In the genomic region with DNA sequence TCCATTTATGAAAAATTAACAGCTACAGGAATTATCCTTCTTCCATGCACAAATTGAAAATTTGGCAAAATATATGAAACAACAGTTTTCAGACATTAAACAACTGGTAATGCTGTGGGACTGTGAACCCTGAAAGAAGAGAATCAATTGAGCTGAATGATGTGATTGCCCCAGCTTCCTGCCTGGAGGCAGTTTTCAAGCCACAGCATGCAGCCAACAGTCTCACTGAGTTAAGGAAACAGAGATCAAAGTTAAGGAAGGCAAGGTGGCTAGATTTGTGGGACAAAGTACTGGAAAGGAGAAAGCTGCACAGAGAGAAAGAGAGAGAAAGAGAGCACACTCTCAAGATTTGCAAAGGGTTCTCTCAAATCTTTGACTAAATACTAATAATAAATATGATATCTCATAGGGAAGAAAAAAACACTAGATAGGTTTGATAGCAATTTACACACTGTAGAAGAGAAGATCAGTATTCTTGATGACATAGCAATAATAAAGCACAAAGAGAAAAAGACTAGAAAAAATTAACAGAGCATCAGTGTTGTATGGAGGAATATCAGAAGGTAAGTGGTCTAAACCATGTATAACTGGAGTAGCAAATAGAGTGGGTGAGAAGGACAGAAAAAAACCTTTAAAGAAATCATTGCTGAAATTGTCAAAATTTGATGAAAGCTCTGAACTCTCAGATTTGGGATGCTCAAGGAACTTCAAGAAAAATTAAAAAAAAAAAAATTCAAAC, we compare ENCODE assay signal across 26 cellular contexts.
A peak's percentile ranks its signal among the peaks of the same experiment; 100 is the strongest.
DNase-seq lines count a peak whose midpoint lies in the region; ATAC-seq, FAIRE-seq and TF ChIP-seq lines count a peak whose summit lies in the region.
"Had no signal": no experiment of that assay in that cellular context is flagged by ENCODE, and none has a peak within 500 bp of the region (broad histone marks: within the 10 kb centered on the region; RNA-seq: fewer than 3 reads in every experiment).

No MANE protein-coding gene starts in this region.

- H3K4me1 ChIP-seq in HEK293 (ENCODE audit: control insufficient read depth, insufficient read depth, low read length) (0 out of 2 replicates have a peak, but pooled peaks cover 3% of the 10 kb centered on the region), Loucy (ENCODE audit: insufficient read depth, low read length, poor library complexity, severe bottlenecking) (peaks cover 12% of the 10 kb centered on the region), small intestine (ENCODE audit: control insufficient read depth in 2 of 2, insufficient read depth in 1 of 2, low read depth in 1 of 2, low read length in 1 of 2) (no peaks in the 10 kb centered on the region)
- H3K4me1 ChIP-seq: SJCRH30 had no signal

- no peaks in the 10 kb centered on the region for H3K4me1 Mint-ChIP-seq in activated CD8-positive, alpha-beta memory T cell treated with anti-CD3 and anti-CD28 coated beads, Interleukin-2, amount 10 ng/mL, durations not matched to agents 7 days and 5 days
- H3K4me1 Mint-ChIP-seq: B cell, T-cell had no signal

- peaks cover 2% of the 10 kb centered on the region for H3K9me3 Mint-ChIP-seq in activated CD8-positive, alpha-beta memory T cell treated with anti-CD3 and anti-CD28 coated beads, Interleukin-2, amount 10 ng/mL, durations not matched to agents 7 days and 5 days (ENCODE audit: low read depth)

- POLR2A ChIA-PET in HEK293 (lab: Yijun Ruan, JAX) = no interaction called here

- peaks cover 4% of the 10 kb centered on the region for H3K27me3 Mint-ChIP-seq in activated CD8-positive, alpha-beta memory T cell treated with anti-CD3 and anti-CD28 coated beads, Interleukin-2, amount 10 ng/mL, durations not matched to agents 7 days and 5 days
- H3K27me3 Mint-ChIP-seq: B cell had no signal

- H3F3A ChIP-seq in Loucy (ENCODE audit: low read depth) = no peaks in the 10 kb centered on the region

- CTCF ChIA-PET in HEK293 (lab: Yijun Ruan, JAX) = interaction anchor here (0.7 kb wide), 1 partner anchor 696 kb away, joined by 3 read pairs; no protein-coding TSS in a partner anchor
- CTCF ChIA-PET in activated CD8-positive, alpha-beta memory T cell treated with anti-CD3 and anti-CD28 coated beads, Interleukin-2, amount 10 ng/mL, durations not matched to agents 7 days and 5 days (lab: Charles Lee) = no interaction called here

- H3K27ac ChIP-seq in HEK293 (ENCODE audit: extremely low read depth, low read depth, low read length) (no peak overlapping the region), small intestine (ENCODE audit: low read depth in 1 of 2, low read length in 1 of 2) (no peak overlapping the region)
- H3K27ac ChIP-seq: C4-2B, GM23248, PC-9, SJCRH30 had no signal

- no peak overlapping the region for H3K4me3 Mint-ChIP-seq in activated CD8-positive, alpha-beta memory T cell treated with anti-CD3 and anti-CD28 coated beads, Interleukin-2, amount 10 ng/mL, durations not matched to agents 7 days and 5 days
- H3K4me3 Mint-ChIP-seq: B cell; CD8-positive, alpha-beta T cell; T-cell had no signal

- no peak overlapping the region for H3K4me3 ChIP-seq in HEK293 (ENCODE audit: low read depth, low read length)
- H3K4me3 ChIP-seq in Loucy (ENCODE audit: low read length, poor library complexity, severe bottlenecking) = no peak overlapping the region
- no peak overlapping the region for H3K4me3 ChIP-seq in bronchial epithelial cell (ENCODE audit: low read depth, low read length)
- H3K4me3 ChIP-seq in small intestine (ENCODE audit: low read depth in 1 of 2, low read length in 2 of 2) = no peak overlapping the region
- H3K4me3 ChIP-seq: GM23248, MG63, PC-9, SJCRH30 had no signal

- no peak overlapping the region for H2AFZ ChIP-seq in Loucy (ENCODE audit: low read length)
- H2AFZ ChIP-seq: GM23248, PC-9 had no signal

- FAIRE-seq in bronchial epithelial cell (lab: Jason Lieb, UNC) (no peak), small intestine (lab: Jason Lieb, UNC) (no peak)
- FAIRE-seq: GM12892, HTR-8/SVneo had no signal

- peak overlapping the region; percentile 10 for H3K4me2 ChIP-seq in Loucy (ENCODE audit: low read depth, low read length, poor library complexity, severe bottlenecking)
- H3K4me2 ChIP-seq: PC-9 had no signal

- H3K36me3 ChIP-seq in HEK293 (ENCODE audit: control insufficient read depth in 2 of 2, insufficient read depth in 1 of 2, low read length in 2 of 2) = no peaks in the 10 kb centered on the region
- no peaks in the 10 kb centered on the region for H3K36me3 ChIP-seq in Loucy (ENCODE audit: insufficient read depth, low read length)
- no peaks in the 10 kb centered on the region for H3K36me3 ChIP-seq in bronchial epithelial cell (ENCODE audit: control insufficient read depth, insufficient read depth, low read length)
- H3K36me3 ChIP-seq in small intestine (ENCODE audit: control insufficient read depth in 2 of 2, insufficient read depth in 2 of 2, low read length in 2 of 2) = no peaks in the 10 kb centered on the region
- H3K36me3 ChIP-seq: MG63, SJCRH30 had no signal

- ATAC-seq in left lobe of liver (no peak), GM18511 (IDR thresholded peaks at IDR 0.05; ENCODE audit: unreplicated experiment) (no peak)
- no peak for ATAC-seq in activated CD8-positive, alpha-beta memory T cell treated with anti-CD3 and anti-CD28 coated beads, Interleukin-2, amount 10 ng/mL, durations not matched to agents 7 days and 5 days
- ATAC-seq: CD8-positive, alpha-beta T cell; Right ventricle myocardium inferior; SK-N-SH treated with all-trans-retinoic acid at 6 μM for 48 hours; T-cell had no signal

- H3K36me3 Mint-ChIP-seq in activated CD8-positive, alpha-beta memory T cell treated with anti-CD3 and anti-CD28 coated beads, Interleukin-2, amount 10 ng/mL, durations not matched to agents 7 days and 5 days = no peaks in the 10 kb centered on the region
- H3K36me3 Mint-ChIP-seq: CD8-positive, alpha-beta T cell; T-cell had no signal

- H3K9ac ChIP-seq in Loucy (ENCODE audit: low read depth, low read length, poor library complexity, severe bottlenecking) = no peak overlapping the region
- H3K9ac ChIP-seq: GM23248 had no signal

- TF ChIP-seq CTCF in HEK293 (tag by site-specific recombination; IDR thresholded peaks at IDR 0.05) (no peak), Loucy (conservative IDR thresholded peaks at IDR 0.05; ENCODE audit: low read length) (no peak), bronchial epithelial cell (IDR thresholded peaks at IDR 0.05; ENCODE audit: insufficient read depth, low read length, severe bottlenecking) (no peak)

- H3K9me3 ChIP-seq in HEK293 (ENCODE audit: control insufficient read depth, insufficient read depth, low read depth, low read length) = no peaks in the 10 kb centered on the region
- H3K9me3 ChIP-seq in Loucy (ENCODE audit: insufficient read depth, low read depth, low read length) = no peaks in the 10 kb centered on the region
- H3K9me3 ChIP-seq in small intestine (ENCODE audit: control insufficient read depth, low read depth) = no peaks in the 10 kb centered on the region
- H3K9me3 ChIP-seq: Caco-2, MG63, SJCRH30 had no signal

- H3K27ac Mint-ChIP-seq in activated CD8-positive, alpha-beta memory T cell treated with anti-CD3 and anti-CD28 coated beads, Interleukin-2, amount 10 ng/mL, durations not matched to agents 7 days and 5 days = no peak overlapping the region
- H3K27ac Mint-ChIP-seq: B cell; CD8-positive, alpha-beta T cell; T-cell had no signal

- DNase-seq in bronchial epithelial cell (ENCODE audit: low read depth) (peak; percentile 75), small intestine (peak; percentile 24), left lobe of liver (ENCODE audit: low spot score) (no peak)
- no peak for DNase-seq in activated CD8-positive, alpha-beta memory T cell treated with anti-CD3 and anti-CD28 coated beads, Interleukin-2, amount 10 ng/mL, durations not matched to agents 7 days and 5 days
- DNase-seq: Caco-2; CD8-positive, alpha-beta T cell; DMS79 treated with DMSO at 0.1 percent for 48 hours; GM23248; H7; MG63; NCI-H2029; NCI-H446; NCI-H524 treated with DMSO at 0.1 percent for 48 hours; NCI-H82; PC-9; SJCRH30; T-cell had no signal

- H3K9me2 ChIP-seq in Loucy (replicated peaks; ENCODE audit: low read depth, low read length) = no peaks in the 10 kb centered on the region

- H3K27me3 ChIP-seq in Loucy (ENCODE audit: insufficient read depth, low read length, poor library complexity, severe bottlenecking) = no peaks in the 10 kb centered on the region
- peaks cover 1% of the 10 kb centered on the region for H3K27me3 ChIP-seq in bronchial epithelial cell (ENCODE audit: control insufficient read depth, insufficient read depth, low read length)
- no peaks in the 10 kb centered on the region for H3K27me3 ChIP-seq in small intestine (ENCODE audit: control insufficient read depth in 2 of 2, insufficient read depth in 2 of 2, low read length in 2 of 2)
- H3K27me3 ChIP-seq: MG63, SJCRH30 had no signal

- no peaks in the 10 kb centered on the region for H4K20me1 ChIP-seq in Loucy (ENCODE audit: insufficient read depth, low read length, poor library complexity, severe bottlenecking)

- H3K79me2 ChIP-seq in Loucy (ENCODE audit: insufficient read depth, low read length) = no peaks in the 10 kb centered on the region

TF ChIP-seq in HEK293, 187 proteins besides CTCF, POLR2A, EP300 and RAD21:
- TF ChIP-seq SETDB1 (IDR thresholded peaks at IDR 0.05; ENCODE audit: insufficient read length, low read length) (peak; percentile 82), ZNF133 (tag by site-specific recombination; IDR thresholded peaks at IDR 0.05) (peak; percentile 95), ZNF600 (tag by site-specific recombination; IDR thresholded peaks at IDR 0.05) (no peak)
TF ChIP-seq in HEK293: peak in this region for 2.

Comparison
In these comparisons a context has a peak if more than half of its experiments do, and no peak if none do; other contexts are left out.
1. DNase-seq: peak in bronchial epithelial cell (single experiment) and small intestine (single experiment); none in left lobe of liver (single experiment) and activated CD8-positive, alpha-beta memory T cell treated with anti-CD3 and anti-CD28 coated beads, Interleukin-2, amount 10 ng/mL, durations not matched to agents 7 days and 5 days (single experiment).